ENCODE assay signal across 17 cellular contexts in the genomic region with DNA sequence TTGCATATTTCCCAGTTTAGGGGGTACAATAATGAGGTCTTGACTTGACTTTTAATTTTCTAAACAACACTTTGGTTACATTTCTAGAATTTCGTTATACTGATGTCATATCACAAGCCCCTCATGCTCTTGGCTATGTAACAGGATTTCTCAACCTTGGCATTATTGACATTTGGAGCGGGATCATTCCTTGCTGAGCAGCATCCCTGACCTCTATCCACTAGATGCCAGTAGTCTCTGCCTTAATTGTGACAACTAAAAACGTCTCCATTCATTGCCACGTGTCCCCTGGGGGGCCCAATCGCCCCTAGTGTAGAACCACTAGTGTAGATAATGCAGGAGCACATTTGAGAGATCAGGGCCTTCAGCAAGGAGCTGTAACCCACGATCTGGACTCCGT.
"Had no signal": no experiment of that assay in that cellular context is flagged by ENCODE, and none has a peak within 500 bp of the region (broad histone marks: within the 10 kb centered on the region; RNA-seq: fewer than 3 reads in every experiment).

No MANE protein-coding gene starts in this region.

- H2AFZ ChIP-seq: neural progenitor cell had no signal

- H3K4me3 Mint-ChIP-seq: activated B cell treated with CpG ODN at 0.5 μM for 24 hours; activated CD8-positive, alpha-beta T cell treated with anti-CD3 and anti-CD28 coated beads, Interleukin-2, amount 10 ng/mL, durations not matched to agents 7 days and 5 days; activated naive CD4-positive, alpha-beta T cell treated with anti-CD3 and anti-CD28 coated beads, Interleukin-2, amount 50 U/mL, for 24 hours; brain; dendritic cell treated with granulocyte-macrophage colony-stimulating factor and Interleukin-4, amounts not matched to agents 40 ng/mL and 50 ng/mL, for 4 days; naive B cell; neural progenitor cell; stimulated activated memory B cell treated with anti-CD40 and anti-IgM and Interleukin-4, amounts not matched to agents 10 μg/mL and 1 μg/mL and 100 μg/mL, for 72 hours had no signal

- H3K4me1 ChIP-seq: adrenal gland, neural progenitor cell, thyroid gland had no signal

- H3K36me3 Mint-ChIP-seq: activated naive CD4-positive, alpha-beta T cell treated with anti-CD3 and anti-CD28 coated beads, Interleukin-2, amount 50 U/mL, for 24 hours; brain; naive B cell; neural progenitor cell; stimulated activated memory B cell treated with anti-CD40 and anti-IgM and Interleukin-4, amounts not matched to agents 10 μg/mL and 1 μg/mL and 100 μg/mL, for 72 hours had no signal

- H3K27me3 Mint-ChIP-seq: activated B cell treated with CpG ODN at 0.5 μM for 24 hours; activated naive CD4-positive, alpha-beta T cell treated with anti-CD3 and anti-CD28 coated beads, Interleukin-2, amount 50 U/mL, for 24 hours; dendritic cell treated with granulocyte-macrophage colony-stimulating factor and Interleukin-4, amounts not matched to agents 40 ng/mL and 50 ng/mL, for 4 days; naive B cell; stimulated activated memory B cell treated with anti-CD40 and anti-IgM and Interleukin-4, amounts not matched to agents 10 μg/mL and 1 μg/mL and 100 μg/mL, for 72 hours had no signal

- H3K27me3 ChIP-seq: adrenal gland, neural progenitor cell, thyroid gland had no signal

- H3K9me3 ChIP-seq: adrenal gland, thyroid gland had no signal

- H3K9me3 Mint-ChIP-seq: activated B cell treated with CpG ODN at 0.5 μM for 24 hours; activated naive CD4-positive, alpha-beta T cell treated with anti-CD3 and anti-CD28 coated beads, Interleukin-2, amount 50 U/mL, for 24 hours; brain; dendritic cell treated with granulocyte-macrophage colony-stimulating factor and Interleukin-4, amounts not matched to agents 40 ng/mL and 50 ng/mL, for 4 days; neural progenitor cell; stimulated activated memory B cell treated with anti-CD40 and anti-IgM and Interleukin-4, amounts not matched to agents 10 μg/mL and 1 μg/mL and 100 μg/mL, for 72 hours had no signal

- H3K36me3 ChIP-seq: adrenal gland, neural progenitor cell, thyroid gland had no signal

- H3K27ac ChIP-seq: adrenal gland, neural progenitor cell, thyroid gland had no signal

- H3K27ac Mint-ChIP-seq: activated B cell treated with CpG ODN at 0.5 μM for 24 hours; activated CD8-positive, alpha-beta T cell treated with anti-CD3 and anti-CD28 coated beads, Interleukin-2, amount 10 ng/mL, durations not matched to agents 7 days and 5 days; activated naive CD4-positive, alpha-beta T cell treated with anti-CD3 and anti-CD28 coated beads, Interleukin-2, amount 50 U/mL, for 24 hours; brain; dendritic cell treated with granulocyte-macrophage colony-stimulating factor and Interleukin-4, amounts not matched to agents 40 ng/mL and 50 ng/mL, for 4 days; naive B cell; neural progenitor cell; stimulated activated memory B cell treated with anti-CD40 and anti-IgM and Interleukin-4, amounts not matched to agents 10 μg/mL and 1 μg/mL and 100 μg/mL, for 72 hours had no signal

- H3K4me2 ChIP-seq: neural progenitor cell had no signal

- ATAC-seq: activated CD8-positive, alpha-beta T cell treated with anti-CD3 and anti-CD28 coated beads, Interleukin-2, amount 10 ng/mL, durations not matched to agents 7 days and 5 days; left colon; stimulated activated memory B cell treated with anti-CD40 and anti-IgM and Interleukin-4, amounts not matched to agents 10 μg/mL and 1 μg/mL and 100 μg/mL, for 72 hours had no signal

- H3K9ac ChIP-seq: neural progenitor cell had no signal

- H3K4me3 ChIP-seq: adrenal gland, neural progenitor cell, thyroid gland had no signal

- DNase-seq: activated B cell treated with CpG ODN at 0.5 μM for 24 hours; activated CD4-positive, alpha-beta T cell treated with anti-CD3 and anti-CD28 coated beads for 48 hours; activated CD8-positive, alpha-beta memory T cell treated with anti-CD3 and anti-CD28 coated beads, Interleukin-2, amount 50 U/mL, for 4 hours; activated CD8-positive, alpha-beta T cell treated with anti-CD3 and anti-CD28 coated beads, Interleukin-2, amount 10 ng/mL, durations not matched to agents 7 days and 5 days; activated effector memory CD4-positive, alpha-beta T cell treated with anti-CD3 and anti-CD28 coated beads, Interleukin-2, amount 50 U/mL, for 16 hours; activated T-cell treated with anti-CD3 and anti-CD28 coated beads, Interleukin-2, amount 50 U/mL, for 48 hours; adrenal gland; left colon; mammary epithelial cell; naive B cell; T-helper 2 cell; thyroid gland had no signal

- H3K4me1 Mint-ChIP-seq: activated naive CD4-positive, alpha-beta T cell treated with anti-CD3 and anti-CD28 coated beads, Interleukin-2, amount 50 U/mL, for 24 hours; stimulated activated memory B cell treated with anti-CD40 and anti-IgM and Interleukin-4, amounts not matched to agents 10 μg/mL and 1 μg/mL and 100 μg/mL, for 72 hours had no signal
